In genomic region chr22:45239378-45240136, GRCh38 we compare ENCODE assay signal across 9 cellular contexts. TPM values are rescaled to one million over a fixed set of nuclear protein-coding genes. Genes with fewer than 3 reads are reported as not detected.
DNase-seq lines count a peak whose midpoint lies in the region; ATAC-seq, FAIRE-seq and TF ChIP-seq lines count a peak whose summit lies in the region.
"Had no signal": no experiment of that assay in that cellular context is flagged by ENCODE, and none has a peak within 500 bp of the region (broad histone marks: within the 10 kb centered on the region; RNA-seq: fewer than 3 reads in every experiment).

No MANE protein-coding gene starts in this region.

- H2BK5ac ChIP-seq in H1 (ENCODE audit: low read depth, low read length) = no peak overlapping the region

- no peaks in the 10 kb centered on the region for H3K9me3 ChIP-seq in DOHH2 (ENCODE audit: control insufficient read depth, insufficient read depth, low read length)
- H3K9me3 ChIP-seq in NT2/D1 (ENCODE audit: insufficient read depth, low read length) = no peaks in the 10 kb centered on the region
- H3K9me3 ChIP-seq in H1 (ENCODE audit: insufficient read depth in 2 of 2, low read depth in 1 of 2, low read length in 1 of 2) = no peaks in the 10 kb centered on the region
- no peaks in the 10 kb centered on the region for H3K9me3 ChIP-seq in neural cell (ENCODE audit: low read length)

- no peak overlapping the region; the same call in 1 of the 2 replicates for H2BK15ac ChIP-seq in H1 (ENCODE audit: low read length)

- TF ChIP-seq RAD21 in H1 (IDR thresholded peaks at IDR 0.05 in 1 of 2, conservative IDR thresholded peaks at IDR 0.05 in 1 of 2; ENCODE audit: low read depth in 2 of 2, low read length in 2 of 2) (no peak), neural cell (conservative IDR thresholded peaks at IDR 0.05) (no peak)

- H3K9ac ChIP-seq in NT2/D1 (ENCODE audit: insufficient read length, low read depth) (peak overlapping the region; percentile 74), H1 (replicated peaks in 1 of 4; ENCODE audit: extremely low read depth in 1 of 4, low read depth in 3 of 4, low read length in 3 of 4) (peak overlapping the region in 1 of 4 experiments; percentile 36; a peak in 2 of 7 replicates), neural cell (ENCODE audit: low read length) (peak overlapping the region; percentile 98)

- POLR2A ChIA-PET in H1 (lab: Charles Lee; ENCODE audit: partially characterized antibody) = interaction anchor here (1.0 kb wide), 1 partner anchor 8 kb away, joined by 3 read pairs; no protein-coding TSS in a partner anchor

- H2BK12ac ChIP-seq in H1 (ENCODE audit: low read depth, low read length) = no peak overlapping the region

- H4K8ac ChIP-seq in H1 (ENCODE audit: extremely low read depth, insufficient read depth, low read length) = peak overlapping the region; percentile 41; the same call in 1 of the 2 replicates

- in situ Hi-C loops in GM13977 (cut with MboI; ENCODE audit: low pct_unique_long_range_greater_than_20kb, low sequenced_read_pairs, unreplicated experiment) = no loop called here

- 25% methylated on average over 11 of the region's 12 CpGs; no CpG with 5 or more reads in 1 of the 2 experiments for WGBS in H1 (ENCODE audit: extremely low coverage in 1 of 2, insufficient coverage in 1 of 2, insufficient read length in 1 of 2, insufficient replicate concordance in 2 of 2, low coverage in 1 of 2, low lambda C conversion rate in 2 of 2, missing lambda C conversion rate in 1 of 2), 2 experiments

- H3K79me1 ChIP-seq in H1 (ENCODE audit: low read depth, low read length) = no peaks in the 10 kb centered on the region; the same call in 1 of the 2 replicates

- H4K5ac ChIP-seq in H1 (ENCODE audit: insufficient read length, low read depth, low read length) = no peak overlapping the region

- peaks cover 11% of the 10 kb centered on the region for H3K23me2 ChIP-seq in H1 (ENCODE audit: low read depth, low read length)

- H3F3A ChIP-seq in DOHH2 (ENCODE audit: control insufficient read depth, insufficient read depth) (peaks cover 7% of the 10 kb centered on the region; the same call in 1 of the 2 replicates), neural cell (ENCODE audit: insufficient read depth, low read length, poor library complexity, severe bottlenecking) (no peaks in the 10 kb centered on the region)

- H3K56ac ChIP-seq in H1 (replicated peaks; ENCODE audit: insufficient read length, low read depth, low read length) = no peak overlapping the region

- ATAC-seq in HG03460 (IDR thresholded peaks at IDR 0.05; ENCODE audit: unreplicated experiment) = no peak

- TF ChIP-seq POLR2A in H1 (IDR thresholded peaks at IDR 0.05; ENCODE audit: control extremely low read depth in 1 of 2, low read depth in 2 of 2, low read length in 2 of 2) = no peak

- DNase-seq in NT2/D1 (ENCODE audit: low read depth, low spot score) = no peak
- no peak for DNase-seq in H1 (ENCODE audit: low read depth in 1 of 2, low spot score in 2 of 2)
- no peak for DNase-seq in RKO (ENCODE audit: low spot score)
- no peak for DNase-seq in GM13977 (ENCODE audit: low spot score)
- DNase-seq in DMS114 treated with DMSO at 0.1 percent for 48 hours (lab: John Stamatoyannopoulos, UW; ENCODE audit: unreplicated experiment) = no peak

- no peak overlapping the region for H2BK20ac ChIP-seq in H1 (ENCODE audit: low read length)

- H3K27me3 ChIP-seq in DOHH2 (ENCODE audit: control insufficient read depth, low read length) (no peaks in the 10 kb centered on the region), NT2/D1 (ENCODE audit: insufficient read depth, insufficient read length) (peaks cover 13% of the 10 kb centered on the region), H1 (replicated peaks in 1 of 4; ENCODE audit: control insufficient read depth in 3 of 4, extremely low read depth in 1 of 4, insufficient read depth in 3 of 4, low read length in 3 of 4) (peaks cover 0 to 7% (median 3%) of the 10 kb centered on the region in 4 experiments; a peak in 4 of 7 replicates), neural cell (ENCODE audit: insufficient read depth, low read depth, low read length) (no peaks in the 10 kb centered on the region)

- TF ChIP-seq EP300 in H1 (IDR thresholded peaks at IDR 0.05; ENCODE audit: borderline replicate concordance in 1 of 2, low read depth in 2 of 2, low read length in 2 of 2) (no peak), neural cell (conservative IDR thresholded peaks at IDR 0.05; ENCODE audit: poor library complexity, severe bottlenecking) (peak; percentile 21)

- H2AFZ ChIP-seq in H1 (ENCODE audit: low read length) (no peak overlapping the region), neural cell (ENCODE audit: low read depth, low read length) (peak overlapping the region; percentile 51)

- no peak overlapping the region for H2BK120ac ChIP-seq in H1 (replicated peaks; ENCODE audit: low read depth, low read length)

- H3K36me3 ChIP-seq in DOHH2 (ENCODE audit: control insufficient read depth, low read length) (peaks cover 35% of the 10 kb centered on the region), NT2/D1 (ENCODE audit: insufficient read depth, insufficient read length, low read length) (peaks cover 36% of the 10 kb centered on the region), H1 (ENCODE audit: control insufficient read depth in 2 of 4, insufficient read depth in 4 of 4, low read length in 3 of 4) (no peaks in the 10 kb centered on the region), neural cell (ENCODE audit: insufficient read depth, low read length) (no peaks in the 10 kb centered on the region)

- no peak for FAIRE-seq in H1 (lab: Jason Lieb, UNC)

- H2AK5ac ChIP-seq in H1 (ENCODE audit: low read depth, low read length) = no peak overlapping the region

- no peak overlapping the region for H3K23ac ChIP-seq in H1 (ENCODE audit: insufficient read length)

- H3K27ac ChIP-seq in DOHH2 (ENCODE audit: low read depth, low read length) = peak overlapping the region; percentile 19
- H3K27ac ChIP-seq in H1 (ENCODE audit: low read depth, low read length) = no peak overlapping the region
- H3K27ac ChIP-seq in neural cell (ENCODE audit: low read length) = peak overlapping the region; percentile 75

- H3K79me2 ChIP-seq in DOHH2 (ENCODE audit: control insufficient read depth, low read length) (peaks cover 53% of the 10 kb centered on the region), H1 (ENCODE audit: control insufficient read depth in 1 of 2, insufficient read depth in 2 of 2, low read length in 2 of 2) (peaks cover 0 to 3% of the 10 kb centered on the region in 2 experiments; a peak in 1 of 4 replicates), neural cell (replicated peaks; ENCODE audit: insufficient read depth, low read length) (peaks cover 37% of the 10 kb centered on the region)

- no peak overlapping the region for H3K18ac ChIP-seq in H1 (ENCODE audit: extremely low read depth, low read length)

- TF ChIP-seq CTCF in DOHH2 (IDR thresholded peaks at IDR 0.05; ENCODE audit: low read depth, low read length, poor library complexity, severe bottlenecking) (no peak), H1 (IDR thresholded peaks at IDR 0.05; ENCODE audit: control extremely low read depth in 1 of 3, insufficient read depth in 1 of 3, low read depth in 1 of 3, low read length in 3 of 3) (no peak), neural cell (IDR thresholded peaks at IDR 0.05; ENCODE audit: poor library complexity, severe bottlenecking) (no peak), GM13977 (IDR thresholded peaks at IDR 0.05; ENCODE audit: extremely low read depth, insufficient read depth, missing control alignments) (no peak)

- H4K20me1 ChIP-seq in DOHH2 (ENCODE audit: control insufficient read depth, insufficient read depth, low read depth, low read length) (peaks cover 22% of the 10 kb centered on the region), H1 (replicated peaks in 1 of 2; ENCODE audit: control insufficient read depth in 1 of 2, insufficient read depth in 2 of 2, low read length in 2 of 2) (peaks cover 9 to 13% of the 10 kb centered on the region in 2 experiments), neural cell (ENCODE audit: insufficient read depth) (peaks cover 20% of the 10 kb centered on the region)

- H4K91ac ChIP-seq in H1 (replicated peaks; ENCODE audit: insufficient read length, low read length) = no peak overlapping the region

- H3K4me3 ChIP-seq in DOHH2 (ENCODE audit: low read length) (peak overlapping the region; percentile 80), NT2/D1 (ENCODE audit: insufficient read length, low read depth) (peak overlapping the region; percentile 64), H1 (ENCODE audit: extremely low read depth in 1 of 4, insufficient read depth in 2 of 4, low read depth in 3 of 4, low read length in 4 of 4) (peak overlapping the region; percentile 65 to 78 (median 72)), neural cell (ENCODE audit: low read length) (peak overlapping the region; percentile 97)

- H3K14ac ChIP-seq in H1 (ENCODE audit: insufficient read length) = no peak overlapping the region

- H3K9me2 ChIP-seq in DOHH2 (replicated peaks; ENCODE audit: control insufficient read depth, low read length) (no peaks in the 10 kb centered on the region), neural cell (ENCODE audit: insufficient read depth, low read length) (no peaks in the 10 kb centered on the region)

- H3K4me2 ChIP-seq in DOHH2 (ENCODE audit: low read length) = peak overlapping the region; percentile 97
- H3K4me2 ChIP-seq in H1 (ENCODE audit: insufficient read depth in 1 of 2, low read depth in 2 of 2, low read length in 2 of 2) = peak overlapping the region; percentile 88 to 96
- peak overlapping the region; percentile 77 for H3K4me2 ChIP-seq in neural cell (ENCODE audit: low read length)

- H3K4ac ChIP-seq in H1 (replicated peaks; ENCODE audit: insufficient read length, low read depth, low read length) = no peak overlapping the region

- H3K4me1 ChIP-seq in DOHH2 (ENCODE audit: control insufficient read depth, low read length) = peaks cover 64% of the 10 kb centered on the region
- H3K4me1 ChIP-seq in NT2/D1 (ENCODE audit: insufficient read depth, insufficient read length) = peaks cover 17% of the 10 kb centered on the region
- H3K4me1 ChIP-seq in H1 (replicated peaks in 1 of 4; ENCODE audit: control insufficient read depth in 3 of 4, insufficient read depth in 4 of 4, low read length in 3 of 4) = peaks cover 3 to 19% (median 15%) of the 10 kb centered on the region in 4 experiments; a peak in 6 of 7 replicates

- CTCF ChIA-PET in H1 (lab: Charles Lee; ENCODE audit: partially characterized antibody) = interaction anchor here (4.9 kb wide), 1 partner anchor 29 kb away, joined by 25 read pairs; no protein-coding TSS in a partner anchor

RNA-seq across cellular contexts. Expression of gene KIAA0930, which starts 1.1 kb away (rescaled TPM):
- total RNA-seq in H1 (2021; fragmentation: NEBNext Ultra II Directional; extraction: Animal tissue kit (Norgen Biotek cat#: 25700)) = 61.9 and 65.3 TPM in 2 replicates
- polyA plus RNA-seq in H1 (2011; rRNA removed) (66.1 and 95.4 TPM in 2 replicates), neural cell (83.5 and 129 TPM in 2 replicates)
- 66.9 TPM for polyA plus RNA-seq in H1 (2011; cell fraction: cytosol; rRNA removed)
- polyA plus RNA-seq in H1 (2011; cell fraction: nucleus; rRNA removed) = 77.9 TPM
- 37.4 to 53.7 TPM (median 45.5 TPM) in 4 replicates for polyA plus RNA-seq in H1 (2012, experiment 1 of 2)
- polyA plus RNA-seq in H1 (2012, experiment 2 of 2) = 32.4 TPM
- 50.5 TPM for polyA plus RNA-seq in H1 (2013, experiment 1 of 2)
- 53.3 TPM for polyA plus RNA-seq in H1 (2013, experiment 2 of 2)
- 25.2 and 28.4 TPM in 2 replicates for polyA minus RNA-seq in H1 (2011; rRNA and poly(A)+ RNA removed)
- polyA minus RNA-seq in H1 (2011; cell fraction: cytosol; rRNA and poly(A)+ RNA removed) = 27.8 TPM
- 14.2 TPM for polyA minus RNA-seq in H1 (2011; cell fraction: nucleus; rRNA and poly(A)+ RNA removed)
- 83.7 and 98.6 TPM in 2 replicates for polyA minus RNA-seq in neural cell

RNA-seq across cellular contexts. Expression of gene UPK3A, which starts 45.2 kb away (rescaled TPM):
- 0.35 TPM in 1 of 2 replicates, not detected in the other for total RNA-seq in H1 (2021; fragmentation: NEBNext Ultra II Directional; extraction: Animal tissue kit (Norgen Biotek cat#: 25700))
- polyA plus RNA-seq in H1 (2011; rRNA removed) (1.7 and 2.4 TPM in 2 replicates), neural cell (not detected in 2 replicates)
- polyA plus RNA-seq in H1 (2011; cell fraction: cytosol; rRNA removed) = 0.62 TPM
- polyA plus RNA-seq in H1 (2011; cell fraction: nucleus; rRNA removed) = 1.3 TPM
- 0.42 to 1.5 TPM (median 0.70 TPM) in 3 of 4 replicates, not detected in the other for polyA plus RNA-seq in H1 (2012, experiment 1 of 2)
- 0.41 TPM for polyA plus RNA-seq in H1 (2012, experiment 2 of 2)
- polyA plus RNA-seq in H1 (2013, experiment 1 of 2) = 0.39 TPM
- polyA plus RNA-seq in H1 (2013, experiment 2 of 2) = 0.18 TPM
- 0.39 and 0.54 TPM in 2 replicates for polyA minus RNA-seq in H1 (2011; rRNA and poly(A)+ RNA removed)
- polyA minus RNA-seq in H1 (2011; cell fraction: cytosol; rRNA and poly(A)+ RNA removed) = not detected
- polyA minus RNA-seq in H1 (2011; cell fraction: nucleus; rRNA and poly(A)+ RNA removed) = 0.80 TPM
- polyA minus RNA-seq in neural cell = not detected in 2 replicates
- total RNA-seq: LHCN-M2 had no signal
